ENCODE assay signal across 8 cellular contexts in the genomic region with DNA sequence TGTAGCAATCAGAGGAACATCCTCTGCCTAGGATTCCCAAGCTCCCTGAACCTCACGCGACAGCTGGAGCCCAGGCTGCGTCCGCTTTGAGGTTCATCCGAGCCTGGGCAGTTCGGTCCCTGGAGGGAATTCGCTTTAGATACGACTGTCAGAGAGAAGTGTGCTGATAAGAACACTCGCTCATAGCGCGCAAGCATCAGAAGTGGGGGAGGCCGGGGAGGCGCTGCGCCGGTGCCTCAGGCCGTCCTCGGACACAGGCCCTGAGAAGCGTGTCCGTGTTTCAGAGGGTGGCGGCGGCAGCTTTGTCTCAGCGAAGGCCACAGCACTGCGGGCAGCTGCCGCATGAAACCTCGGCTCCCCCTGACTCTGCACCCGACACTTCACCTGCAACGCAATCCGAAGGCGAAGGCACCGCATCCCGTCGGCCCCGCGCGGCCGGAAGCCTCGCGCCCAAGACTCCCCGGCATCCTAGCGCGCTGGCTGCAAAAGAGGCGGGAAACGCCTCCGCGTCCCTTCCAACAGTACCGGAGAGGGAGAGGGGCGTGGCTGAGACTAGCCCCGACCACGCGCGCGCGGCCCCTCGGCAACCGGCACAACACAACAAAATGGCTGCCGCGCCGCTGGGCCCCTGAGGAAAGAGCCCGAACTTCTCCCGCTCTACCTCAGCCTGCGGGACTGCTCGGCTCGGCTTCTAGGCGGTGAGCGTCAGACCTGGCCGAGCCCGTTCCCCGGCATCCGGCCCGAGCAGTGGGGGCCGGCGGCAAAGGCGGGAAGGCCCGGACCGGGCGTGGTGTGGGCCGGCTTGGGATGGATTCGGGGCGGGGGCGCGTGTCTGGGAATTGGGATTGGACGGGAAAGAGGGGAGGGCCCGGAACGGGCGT. TPM values are rescaled to one million over a fixed set of nuclear protein-coding genes. Genes with fewer than 3 reads are reported as not detected.
DNase-seq lines count a peak whose midpoint lies in the region; ATAC-seq, FAIRE-seq and TF ChIP-seq lines count a peak whose summit lies in the region.

A gene with protein sequence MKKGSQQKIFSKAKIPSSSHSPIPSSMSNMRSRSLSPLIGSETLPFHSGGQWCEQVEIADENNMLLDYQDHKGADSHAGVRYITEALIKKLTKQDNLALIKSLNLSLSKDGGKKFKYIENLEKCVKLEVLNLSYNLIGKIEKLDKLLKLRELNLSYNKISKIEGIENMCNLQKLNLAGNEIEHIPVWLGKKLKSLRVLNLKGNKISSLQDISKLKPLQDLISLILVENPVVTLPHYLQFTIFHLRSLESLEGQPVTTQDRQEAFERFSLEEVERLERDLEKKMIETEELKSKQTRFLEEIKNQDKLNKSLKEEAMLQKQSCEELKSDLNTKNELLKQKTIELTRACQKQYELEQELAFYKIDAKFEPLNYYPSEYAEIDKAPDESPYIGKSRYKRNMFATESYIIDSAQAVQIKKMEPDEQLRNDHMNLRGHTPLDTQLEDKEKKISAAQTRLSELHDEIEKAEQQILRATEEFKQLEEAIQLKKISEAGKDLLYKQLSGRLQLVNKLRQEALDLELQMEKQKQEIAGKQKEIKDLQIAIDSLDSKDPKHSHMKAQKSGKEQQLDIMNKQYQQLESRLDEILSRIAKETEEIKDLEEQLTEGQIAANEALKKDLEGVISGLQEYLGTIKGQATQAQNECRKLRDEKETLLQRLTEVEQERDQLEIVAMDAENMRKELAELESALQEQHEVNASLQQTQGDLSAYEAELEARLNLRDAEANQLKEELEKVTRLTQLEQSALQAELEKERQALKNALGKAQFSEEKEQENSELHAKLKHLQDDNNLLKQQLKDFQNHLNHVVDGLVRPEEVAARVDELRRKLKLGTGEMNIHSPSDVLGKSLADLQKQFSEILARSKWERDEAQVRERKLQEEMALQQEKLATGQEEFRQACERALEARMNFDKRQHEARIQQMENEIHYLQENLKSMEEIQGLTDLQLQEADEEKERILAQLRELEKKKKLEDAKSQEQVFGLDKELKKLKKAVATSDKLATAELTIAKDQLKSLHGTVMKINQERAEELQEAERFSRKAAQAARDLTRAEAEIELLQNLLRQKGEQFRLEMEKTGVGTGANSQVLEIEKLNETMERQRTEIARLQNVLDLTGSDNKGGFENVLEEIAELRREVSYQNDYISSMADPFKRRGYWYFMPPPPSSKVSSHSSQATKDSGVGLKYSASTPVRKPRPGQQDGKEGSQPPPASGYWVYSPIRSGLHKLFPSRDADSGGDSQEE (N-terminal part only) (plus strand): TSS at position 586 of the 881 bp plus-strand sequence. CDS start 13,372 bp downstream, outside the sequence.

- H3K9me3 ChIP-seq in SU-DHL-6 (ENCODE audit: insufficient read depth, low read length) = 0 out of 2 replicates have a peak, but pooled peaks cover 3% of the 10 kb centered on the region
- no peaks in the 10 kb centered on the region for H3K9me3 ChIP-seq in pancreas
- no peaks in the 10 kb centered on the region for H3K9me3 ChIP-seq in thymus (ENCODE audit: control insufficient read depth)

- H3K27me3 Mint-ChIP-seq in activated naive CD8-positive, alpha-beta T cell treated with anti-CD3 and anti-CD28 coated beads for 36 hours = no peaks in the 10 kb centered on the region

- H3K79me2 ChIP-seq in SU-DHL-6 (ENCODE audit: insufficient read depth, low read length) = peaks cover 51% of the 10 kb centered on the region

- peak within 1 kb of the TSS; percentile 96 for H3K9ac ChIP-seq in SU-DHL-6 (ENCODE audit: low read length)

- peaks cover 7% of the 10 kb centered on the region for H3K9me3 Mint-ChIP-seq in activated naive CD8-positive, alpha-beta T cell treated with anti-CD3 and anti-CD28 coated beads for 36 hours

- no peaks in the 10 kb centered on the region; the same call in 1 of the 2 replicates for H4K20me1 ChIP-seq in SU-DHL-6 (ENCODE audit: low read depth, low read length)

- H3K36me3 ChIP-seq in SU-DHL-6 (ENCODE audit: low read length) (no peaks in the 10 kb centered on the region), pancreas (no peaks in the 10 kb centered on the region), thymus (ENCODE audit: control insufficient read depth, insufficient read depth) (no peaks in the 10 kb centered on the region)

- no peaks in the 10 kb centered on the region for H3K27me3 ChIP-seq in SU-DHL-6 (ENCODE audit: low read length)
- no peaks in the 10 kb centered on the region for H3K27me3 ChIP-seq in pancreas
- H3K27me3 ChIP-seq in thymus (ENCODE audit: control insufficient read depth, insufficient read depth) = no peaks in the 10 kb centered on the region

- TF ChIP-seq CTCF in GM12865 (IDR thresholded peaks at IDR 0.05; ENCODE audit: insufficient read depth, low read depth, low read length, missing control alignments) = no peak
- TF ChIP-seq CTCF in SU-DHL-6 (IDR thresholded peaks at IDR 0.05; ENCODE audit: insufficient read depth, low read length, poor library complexity, severe bottlenecking) = no peak
- TF ChIP-seq CTCF in pancreas (IDR thresholded peaks at IDR 0.05) = no peak

- H3K4me2 ChIP-seq in SU-DHL-6 (ENCODE audit: low read depth, low read length, poor library complexity, severe bottlenecking) = peak within 1 kb of the TSS; percentile 98

- H3K9me2 ChIP-seq in SU-DHL-6 (replicated peaks; ENCODE audit: insufficient read depth, low read length) = no peaks in the 10 kb centered on the region

- H3K4me1 Mint-ChIP-seq in activated naive CD8-positive, alpha-beta T cell treated with anti-CD3 and anti-CD28 coated beads for 36 hours = peaks cover 42% of the 10 kb centered on the region

- H3K27ac Mint-ChIP-seq in activated naive CD8-positive, alpha-beta T cell treated with anti-CD3 and anti-CD28 coated beads for 36 hours = peak within 1 kb of the TSS; percentile 95

- H3K4me3 ChIP-seq in GM12865 (ENCODE audit: low read depth, low read length) (peak within 1 kb of the TSS; percentile 83), SU-DHL-6 (ENCODE audit: insufficient read depth, low read length, poor library complexity, severe bottlenecking) (peak within 1 kb of the TSS; percentile 88), pancreas (peak within 1 kb of the TSS; percentile 50 to 85 (median 66)), thymus (ENCODE audit: low read length) (peak within 1 kb of the TSS; percentile 98)

- 0 to 1% methylated on average over 56 to 85 of the region's 85 CpGs for WGBS in pancreas, 2 donors
- under 1% methylated on average over 85 of the region's 85 CpGs for WGBS in thymus

- H3K4me1 ChIP-seq in pancreas (peaks cover 4 to 11% (median 4%) of the 10 kb centered on the region in 3 donors), thymus (ENCODE audit: control insufficient read depth, insufficient read depth, low read length) (peaks cover 8% of the 10 kb centered on the region)

- peaks cover 39% of the 10 kb centered on the region for H3F3A ChIP-seq in SU-DHL-6 (ENCODE audit: insufficient read depth)

- H3K27ac ChIP-seq in SU-DHL-6 (ENCODE audit: low read depth, low read length) (peak within 1 kb of the TSS; percentile 100), pancreas (peak within 1 kb of the TSS; percentile 67 to 85 (median 82)), thymus (ENCODE audit: low read depth) (peak within 1 kb of the TSS; percentile 92)

- H2AFZ ChIP-seq in SU-DHL-6 (ENCODE audit: low read depth, low read length, severe bottlenecking) = peak within 1 kb of the TSS; percentile 16

- peak; percentile 96 for DNase-seq in GM12865 (ENCODE audit: low read depth)
- peak; percentile 77 for DNase-seq in NCI-H1417 treated with DMSO at 0.1 percent for 48 hours (lab: John Stamatoyannopoulos, UW)
- DNase-seq in activated naive CD8-positive, alpha-beta T cell treated with anti-CD3 and anti-CD28 coated beads for 36 hours = peak; percentile 96
- DNase-seq in head of caudate nucleus = peak; percentile 75 to 95 (median 89)
- DNase-seq in pancreas = peak; percentile 86 to 94 (median 90)

- peak within 1 kb of the TSS; percentile 99 for H3K4me3 Mint-ChIP-seq in activated naive CD8-positive, alpha-beta T cell treated with anti-CD3 and anti-CD28 coated beads for 36 hours

- ATAC-seq in HG02763 (IDR thresholded peaks at IDR 0.05; ENCODE audit: unreplicated experiment) (peak; percentile 63), pancreas (peak; percentile 92 to 96 (median 93))

- FAIRE-seq in pancreas (lab: Jason Lieb, UNC) = no peak

- intact Hi-C loops in head of caudate nucleus (cut with DNase I) = loop anchor here (5.0 kb wide), 1 partner anchor 48 kb away; no protein-coding TSS in a partner anchor
- intact Hi-C loops in pancreas (cut with DNase I) = no loop called here

- H3K36me3 Mint-ChIP-seq in activated naive CD8-positive, alpha-beta T cell treated with anti-CD3 and anti-CD28 coated beads for 36 hours = peaks cover 7% of the 10 kb centered on the region

RNA-seq across cellular contexts. Expression of the gene that starts here (rescaled TPM):
- 10 to 100 TPM; 57.1 to 58.0 TPM for total RNA-seq in activated naive CD8-positive, alpha-beta T cell treated with anti-CD3 and anti-CD28 coated beads for 36 hours
- total RNA-seq in pancreas = 10 to 100 TPM in 1 of 6 donors, 1 to 10 TPM in 5; 5.5 to 12.1 (median 6.5) TPM
- 1 to 10 TPM; 5.0 to 7.7 TPM for polyA plus RNA-seq in pancreas
- 24.1 TPM for polyA plus RNA-seq in thymus

Comparison
In these comparisons a context has a peak if more than half of its experiments do, and no peak if none do; other contexts are left out.
1. Peak in every context shown above with its lines: DNase-seq, ATAC-seq, H3K4me3 ChIP-seq and H3K27ac ChIP-seq.
2. RNA of the gene that starts here (total RNA-seq): 57.1 to 58.0 TPM in activated naive CD8-positive, alpha-beta T cell treated with anti-CD3 and anti-CD28 coated beads for 36 hours; 5.5 to 12.1 TPM in pancreas; every median in the first group is over 4 times any median in the second.